In the genomic region with DNA sequence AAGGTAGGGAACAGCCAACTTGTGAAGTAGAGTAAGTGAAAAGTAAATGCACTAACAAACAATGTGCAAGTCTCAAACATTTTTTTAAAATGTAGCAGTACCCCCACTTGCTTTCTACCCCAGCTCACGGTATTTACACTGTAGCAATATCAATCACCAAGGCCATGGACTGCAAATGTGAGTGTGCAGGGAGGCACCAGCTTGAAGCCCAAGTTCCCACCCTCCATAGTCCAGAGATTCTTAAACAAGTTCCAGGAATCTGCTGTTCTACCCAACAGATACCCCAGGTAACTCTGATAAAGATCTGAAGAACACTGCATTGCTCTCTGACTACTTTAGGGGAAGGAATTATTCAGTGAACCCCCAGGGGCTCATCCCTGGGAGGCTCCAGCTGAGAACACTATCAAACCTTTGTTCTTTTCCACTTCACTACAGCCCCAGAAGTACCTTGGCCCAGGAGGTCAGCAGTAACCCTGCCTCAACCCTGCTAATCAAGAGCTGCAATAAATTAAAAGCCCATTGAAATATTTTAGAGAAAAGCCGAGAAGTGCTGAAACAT, we compare ENCODE assay signal across 13 cellular contexts.
DNase-seq lines count a peak whose midpoint lies in the region; ATAC-seq and TF ChIP-seq lines count a peak whose summit lies in the region.
"Had no signal": no experiment of that assay in that cellular context is flagged by ENCODE, and none has a peak within 500 bp of the region (broad histone marks: within the 10 kb centered on the region; RNA-seq: fewer than 3 reads in every experiment).

No MANE protein-coding gene starts in this region.

- H3K27me3 Mint-ChIP-seq in chondrocyte (ENCODE audit: low read depth) (no peaks in the 10 kb centered on the region), neural progenitor cell (ENCODE audit: insufficient read depth, low read depth) (no peaks in the 10 kb centered on the region)

- H3K36me3 Mint-ChIP-seq in chondrocyte (ENCODE audit: low read depth) (peaks cover 13% of the 10 kb centered on the region), neural progenitor cell (peaks cover 20% of the 10 kb centered on the region)

- peaks cover 20% of the 10 kb centered on the region for H3F3A ChIP-seq in neural progenitor cell (ENCODE audit: low read depth)

- no peak for DNase-seq in chondrocyte (ENCODE audit: low spot score)
- DNase-seq in neural progenitor cell (ENCODE audit: low spot score): peak; percentile 26
- DNase-seq in NCI-H2107 treated with DMSO at 0.1 percent for 48 hours (lab: John Stamatoyannopoulos, UW; ENCODE audit: unreplicated experiment): no peak
- DNase-seq in COLO668 (lab: John Stamatoyannopoulos, UW; ENCODE audit: unreplicated experiment): no peak
- DNase-seq in HUDEP-2 (lab: John Stamatoyannopoulos, UW; ENCODE audit: unreplicated experiment in 76 of 76): no peak
- DNase-seq: esophagus squamous epithelium, NCI-H524 treated with DMSO at 0.1 percent for 48 hours had no signal

- H3K27ac Mint-ChIP-seq in chondrocyte (ENCODE audit: unreplicated experiment): peak overlapping the region; percentile 98
- H3K27ac Mint-ChIP-seq in neural progenitor cell: peak overlapping the region; percentile 47

- H4K20me1 ChIP-seq in BLaER1: no peaks in the 10 kb centered on the region
- peaks cover 15% of the 10 kb centered on the region for H4K20me1 ChIP-seq in neural progenitor cell (ENCODE audit: low read depth)

- H3K4me3 ChIP-seq in BLaER1 (no peak overlapping the region), HUES6 (ENCODE audit: low read depth, low read length) (no peak overlapping the region), neural progenitor cell (no peak overlapping the region)
- H3K4me3 ChIP-seq: adrenal gland, esophagus squamous epithelium, HAP-1 had no signal

- no peak for TF ChIP-seq CTCF in chondrocyte (IDR thresholded peaks at IDR 0.05)
- no peak for TF ChIP-seq CTCF in neural progenitor cell (IDR thresholded peaks at IDR 0.05)

- no peak overlapping the region for H2AFZ ChIP-seq in neural progenitor cell (replicated peaks)

- H3K27me3 ChIP-seq in BLaER1: no peaks in the 10 kb centered on the region
- no peaks in the 10 kb centered on the region for H3K27me3 ChIP-seq in HUES6 (ENCODE audit: control insufficient read depth, insufficient read depth, low read length)
- H3K27me3 ChIP-seq in neural progenitor cell: no peaks in the 10 kb centered on the region
- H3K27me3 ChIP-seq: adrenal gland, esophagus squamous epithelium had no signal

- H3K9me3 Mint-ChIP-seq in chondrocyte (ENCODE audit: low read depth) (no peaks in the 10 kb centered on the region), neural progenitor cell (peaks cover 8% of the 10 kb centered on the region)

- H3K79me2 ChIP-seq in neural progenitor cell (ENCODE audit: low read depth): no peaks in the 10 kb centered on the region

- H3K36me3 ChIP-seq in BLaER1 (0 out of 2 replicates have a peak, but pooled peaks cover 3% of the 10 kb centered on the region), HUES6 (ENCODE audit: control insufficient read depth, insufficient read depth, low read length) (0 out of 2 replicates have a peak, but pooled peaks cover 2% of the 10 kb centered on the region), neural progenitor cell (no peaks in the 10 kb centered on the region)
- H3K36me3 ChIP-seq: adrenal gland, HAP-1 had no signal

- H3K4me1 Mint-ChIP-seq in chondrocyte (ENCODE audit: low read depth): peaks cover 74% of the 10 kb centered on the region
- peaks cover 25% of the 10 kb centered on the region for H3K4me1 Mint-ChIP-seq in neural progenitor cell

- ATAC-seq in HG02885 (IDR thresholded peaks at IDR 0.05; ENCODE audit: poor library complexity, unreplicated experiment): no peak

- H3K9me3 ChIP-seq in BLaER1 (no peaks in the 10 kb centered on the region), HUES6 (ENCODE audit: control insufficient read depth, insufficient read depth, low read depth, low read length) (no peaks in the 10 kb centered on the region), neural progenitor cell (ENCODE audit: low read depth) (no peaks in the 10 kb centered on the region)
- H3K9me3 ChIP-seq: adrenal gland, esophagus squamous epithelium, HAP-1 had no signal

- peak overlapping the region; percentile 20 for H3K4me3 Mint-ChIP-seq in chondrocyte (ENCODE audit: unreplicated experiment)
- H3K4me3 Mint-ChIP-seq in neural progenitor cell: no peak overlapping the region
- H3K4me3 Mint-ChIP-seq: CD14-positive monocyte had no signal

- H3K4me2 ChIP-seq in BLaER1: peak overlapping the region; percentile 54; the same call in 1 of the 2 replicates
- H3K4me2 ChIP-seq in neural progenitor cell: no peak overlapping the region

- H3K27ac ChIP-seq in BLaER1 (no peak overlapping the region), HUES6 (ENCODE audit: low read depth, low read length) (peak overlapping the region; percentile 83), neural progenitor cell (peak overlapping the region; percentile 15)
- H3K27ac ChIP-seq: adrenal gland had no signal

- H3K9ac ChIP-seq in BLaER1 (no peak overlapping the region), HUES6 (ENCODE audit: low read length) (peak overlapping the region; percentile 19), neural progenitor cell (no peak overlapping the region)

- peaks cover 61% of the 10 kb centered on the region for H3K4me1 ChIP-seq in BLaER1
- peaks cover 54% of the 10 kb centered on the region for H3K4me1 ChIP-seq in HUES6 (ENCODE audit: control insufficient read depth, insufficient read depth, low read length)
- H3K4me1 ChIP-seq in neural progenitor cell: peaks cover 21% of the 10 kb centered on the region
